In the genomic region with DNA sequence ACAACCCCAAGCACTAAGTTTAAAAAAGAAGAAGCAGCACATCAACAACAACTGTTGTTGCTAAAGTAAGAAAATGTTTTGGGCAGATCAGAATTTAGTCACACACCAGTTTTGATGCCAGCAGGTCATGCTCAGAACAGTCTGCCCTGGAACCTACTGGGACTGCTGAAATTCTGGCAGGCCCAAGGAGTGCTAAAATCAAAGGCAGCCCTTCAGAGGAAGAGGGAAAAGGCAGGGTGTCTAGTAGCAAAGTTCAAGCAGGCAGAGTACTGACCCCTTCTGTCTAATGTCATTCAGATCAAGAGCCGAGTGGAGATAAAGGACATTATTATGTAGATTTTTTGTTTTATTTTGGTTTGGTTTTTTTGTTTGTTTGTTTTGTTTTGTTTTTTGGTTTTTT, we compare ENCODE assay signal across 16 cellular contexts.
DNase-seq lines count a peak whose midpoint lies in the region; ATAC-seq and TF ChIP-seq lines count a peak whose summit lies in the region.
"Had no signal": no experiment of that assay in that cellular context is flagged by ENCODE, and none has a peak within 500 bp of the region (broad histone marks: within the 10 kb centered on the region; RNA-seq: fewer than 3 reads in every experiment).

No MANE protein-coding gene starts in this region.

- TF ChIP-seq POLR2A in heart left ventricle (IDR thresholded peaks at IDR 0.05) (no peak), right lobe of liver (IDR thresholded peaks at IDR 0.05) (no peak)

- H3K36me3 Mint-ChIP-seq in Caco-2 (ENCODE audit: insufficient read depth, unreplicated experiment) = peaks cover 4% of the 10 kb centered on the region

- H3K4me1 Mint-ChIP-seq in Caco-2 (ENCODE audit: low read depth, unreplicated experiment) = peaks cover 34% of the 10 kb centered on the region

- H3K27me3 ChIP-seq in Caco-2 (replicated peaks; ENCODE audit: control insufficient read depth, insufficient read depth, low read length) = no peaks in the 10 kb centered on the region
- no peaks in the 10 kb centered on the region for H3K27me3 ChIP-seq in heart left ventricle
- no peaks in the 10 kb centered on the region for H3K27me3 ChIP-seq in right lobe of liver
- H3K27me3 ChIP-seq in foreskin keratinocyte = no peaks in the 10 kb centered on the region
- H3K27me3 ChIP-seq: MG63 had no signal

- DNase-seq in Caco-2 (no peak), heart left ventricle (peak in 3 of 5 donors; percentile 24 to 39 (median 32)), right lobe of liver (peak in 2 of 3 donors; percentile 69 to 82), sciatic nerve (ENCODE audit: low spot score) (no peak), foreskin keratinocyte (no peak), NCI-H748 (lab: John Stamatoyannopoulos, UW; ENCODE audit: unreplicated experiment) (no peak)
- DNase-seq: C1 segment of cervical spinal cord, DMS 273 treated with DMSO at 0.1 percent for 48 hours, GDM1, GM23248, MG63, NCI-H146, NCI-H2081, NCI-H510A had no signal

- 23 to 34% (median 28%) methylated on average over 1 of the region's 1 CpG for WGBS in heart left ventricle, 4 donors
- WGBS in right lobe of liver (ENCODE audit: insufficient coverage, low coverage, low lambda C conversion rate, missing lambda C conversion rate) = 15% methylated on average over 1 of the region's 1 CpG

- H3K27ac ChIP-seq in heart left ventricle (peak overlapping the region in 9 of 12 donors; percentile 2 to 69 (median 49)), right lobe of liver (peak overlapping the region; percentile 58 to 71 (median 68)), foreskin keratinocyte (no peak overlapping the region)
- H3K27ac ChIP-seq: GM23248 had no signal

- POLR2A ChIA-PET in Caco-2 (lab: Charles Lee) = no interaction called here

- no peaks in the 10 kb centered on the region for H3K9me3 Mint-ChIP-seq in Caco-2 (ENCODE audit: unreplicated experiment)

- CTCF ChIA-PET in Caco-2 (lab: Charles Lee) = interaction anchor here (1.3 to 1.5 kb wide), 3 partner anchors 34 to 123 kb away, joined by 4 to 9 read pairs (median 7); no protein-coding TSS in a partner anchor

- no peaks in the 10 kb centered on the region for H3K27me3 Mint-ChIP-seq in Caco-2 (ENCODE audit: insufficient read depth, unreplicated experiment)

- H3K27ac Mint-ChIP-seq in Caco-2 (ENCODE audit: unreplicated experiment) = peak overlapping the region; percentile 32

- intact Hi-C loops in Caco-2 (cut with micrococcal nuclease; ENCODE audit: unreplicated experiment) = loop anchor here (2.0 kb wide), 1 partner anchor 35 kb away; no protein-coding TSS in a partner anchor
- intact Hi-C loops in heart left ventricle (cut with DNase I) = loop anchor here in 1 of 10 donors (2.0 kb wide), 1 partner anchor 97 kb away; a partner anchor contains a TSS
- intact Hi-C loops in right lobe of liver (cut with DNase I) = no loop called here
- intact Hi-C loops in sciatic nerve (cut with DNase I) = no loop called here

- H3K4me3 ChIP-seq in Caco-2 (ENCODE audit: low read depth, low read length) (no peak overlapping the region), heart left ventricle (no peak overlapping the region), right lobe of liver (no peak overlapping the region)
- H3K4me3 ChIP-seq: GM12878, GM23248, MG63 had no signal

- no TSS peak for BruUV-seq in Caco-2 (replicated peaks; lab: Mats Ljungman, UMichigan)

- TF ChIP-seq CTCF in Caco-2 (IDR thresholded peaks at IDR 0.05; ENCODE audit: insufficient read depth in 1 of 2, low read depth in 1 of 2, low read length in 1 of 2, severe bottlenecking in 1 of 2, unreplicated experiment in 1 of 2) (no peak), heart left ventricle (IDR thresholded peaks at IDR 0.05) (no peak), right lobe of liver (IDR thresholded peaks at IDR 0.05) (peak in 1 of 4 donors; percentile 9), foreskin keratinocyte (conservative IDR thresholded peaks at IDR 0.05) (no peak)

- H3K36me3 ChIP-seq in Caco-2 (ENCODE audit: control insufficient read depth, insufficient read depth, low read length) (no peaks in the 10 kb centered on the region), heart left ventricle (no peaks in the 10 kb centered on the region), right lobe of liver (no peaks in the 10 kb centered on the region)
- H3K36me3 ChIP-seq: MG63 had no signal

- H3K9me3 ChIP-seq in Caco-2 (no peaks in the 10 kb centered on the region), heart left ventricle (peaks cover 0 to 6% (median 0%) of the 10 kb centered on the region in 12 donors), right lobe of liver (no peaks in the 10 kb centered on the region)
- H3K9me3 ChIP-seq: MG63 had no signal

- ATAC-seq in heart left ventricle (peak; percentile 87 to 98 (median 94)), right lobe of liver (peak; percentile 61 to 94 (median 88)), sciatic nerve (peak; percentile 52), foreskin keratinocyte (no peak), HG02970 (IDR thresholded peaks at IDR 0.05; ENCODE audit: low FRiP score, unreplicated experiment) (no peak)

- no peak overlapping the region for H3K4me3 Mint-ChIP-seq in Caco-2 (ENCODE audit: unreplicated experiment)

- peaks cover 28% of the 10 kb centered on the region for H3K4me1 ChIP-seq in Caco-2
- peaks cover 0 to 11% (median 0%) of the 10 kb centered on the region in 12 donors for H3K4me1 ChIP-seq in heart left ventricle
- H3K4me1 ChIP-seq in right lobe of liver = peaks cover 0 to 29% (median 12%) of the 10 kb centered on the region in 4 donors
- H3K4me1 ChIP-seq in foreskin keratinocyte = peaks cover 8% of the 10 kb centered on the region

Comparison
In these comparisons a context has a peak if more than half of its experiments do, and no peak if none do; other contexts are left out.
1. DNase-seq: peak in heart left ventricle (3 of 5) and right lobe of liver (2 of 3); none in Caco-2 (0 of 2), sciatic nerve (single experiment), foreskin keratinocyte (0 of 2) and NCI-H748 (single experiment).
2. ATAC-seq: peak in heart left ventricle (4 of 4), right lobe of liver (4 of 4) and sciatic nerve (single experiment); none in foreskin keratinocyte (single experiment) and HG02970 (single experiment).